1 cellular context compared by ENCODE assay signal in genomic region chr3:138907541-138907940, GRCh38.
TF ChIP-seq lines count a peak whose summit lies in the region.

No MANE protein-coding gene starts in this region.

TF ChIP-seq in HepG2, 621 proteins besides CTCF, POLR2A, EP300 and RAD21 (continued from another document):
- TF ChIP-seq ZFP91 (CRISPR knock-in tag; IDR thresholded peaks at IDR 0.05; ENCODE audit: borderline replicate concordance) (no peak), ZNF670 (CRISPR knock-in tag; IDR thresholded peaks at IDR 0.05; ENCODE audit: borderline replicate concordance) (no peak), HCFC1 (IDR thresholded peaks at IDR 0.05; ENCODE audit: low read depth, low read length) (no peak), ZNF747 (CRISPR knock-in tag; IDR thresholded peaks at IDR 0.05; ENCODE audit: borderline replicate concordance) (no peak), ERF (CRISPR knock-in tag; IDR thresholded peaks at IDR 0.05) (no peak), JUN (CRISPR knock-in tag; IDR thresholded peaks at IDR 0.05) (no peak), ZFP37 (CRISPR knock-in tag; IDR thresholded peaks at IDR 0.05; ENCODE audit: borderline replicate concordance) (no peak), ZNF614 (CRISPR knock-in tag; IDR thresholded peaks at IDR 0.05; ENCODE audit: borderline replicate concordance) (no peak), SPEN (CRISPR knock-in tag; IDR thresholded peaks at IDR 0.05; ENCODE audit: low read depth) (no peak)
TF ChIP-seq in HepG2: peak in this region for 0.
